ENCODE assay signal across 30 cellular contexts in genomic region chr17:12566281-12567002, GRCh38.
DNase-seq lines count a peak whose midpoint lies in the region; ATAC-seq, FAIRE-seq and TF ChIP-seq lines count a peak whose summit lies in the region.
"Had no signal": no experiment of that assay in that cellular context is flagged by ENCODE, and none has a peak within 500 bp of the region (broad histone marks: within the 10 kb centered on the region; RNA-seq: fewer than 3 reads in every experiment).

No MANE protein-coding gene starts in this region.

- TF ChIP-seq EP300 in H1 (IDR thresholded peaks at IDR 0.05; ENCODE audit: borderline replicate concordance in 1 of 2, low read depth in 2 of 2, low read length in 2 of 2), result no peak

- no peak for TF ChIP-seq POLR2A in H1 (IDR thresholded peaks at IDR 0.05; ENCODE audit: control extremely low read depth in 1 of 2, low read depth in 2 of 2, low read length in 2 of 2)

- H3K36me3 Mint-ChIP-seq in nephron (ENCODE audit: low read depth), result no peaks in the 10 kb centered on the region
- H3K36me3 Mint-ChIP-seq in stimulated activated memory B cell treated with anti-CD40 and anti-IgM and Interleukin-4, amounts not matched to agents 10 μg/mL and 1 μg/mL and 100 μg/mL, for 72 hours, result no peaks in the 10 kb centered on the region
- H3K36me3 Mint-ChIP-seq: activated naive CD4-positive, alpha-beta T cell treated with anti-CD3 and anti-CD28 coated beads, Interleukin-2, amount 50 U/mL, for 24 hours; CD4-positive, alpha-beta memory T cell; natural killer cell treated with Interleukin-12 subunit alpha and Interleukin-12 subunit beta and Interleukin-15 and Interleukin-18, amount 100 ng/mL, for 72 hours had no signal

- H3K79me2 ChIP-seq in H1 (ENCODE audit: control insufficient read depth in 1 of 2, insufficient read depth in 2 of 2, low read length in 2 of 2) (no peaks in the 10 kb centered on the region), PC-3 (ENCODE audit: low read length) (no peaks in the 10 kb centered on the region)
- H3K79me2 ChIP-seq: parathyroid adenoma had no signal

- TF ChIP-seq CTCF in H1 (IDR thresholded peaks at IDR 0.05; ENCODE audit: control extremely low read depth in 1 of 3, insufficient read depth in 1 of 3, low read depth in 1 of 3, low read length in 3 of 3), result no peak
- TF ChIP-seq CTCF in nephron (IDR thresholded peaks at IDR 0.05; ENCODE audit: unreplicated experiment in 3 of 3), result no peak
- no peak for TF ChIP-seq CTCF in pancreas (IDR thresholded peaks at IDR 0.05)
- no peak for TF ChIP-seq CTCF in PC-3 (conservative IDR thresholded peaks at IDR 0.05; ENCODE audit: low read depth, low read length)

- no peak overlapping the region for H3K23ac ChIP-seq in H1 (ENCODE audit: insufficient read length)

- H3K4me3 Mint-ChIP-seq in nephron, result no peak overlapping the region
- H3K4me3 Mint-ChIP-seq in stimulated activated memory B cell treated with anti-CD40 and anti-IgM and Interleukin-4, amounts not matched to agents 10 μg/mL and 1 μg/mL and 100 μg/mL, for 72 hours, result no peak overlapping the region
- H3K4me3 Mint-ChIP-seq: activated naive CD4-positive, alpha-beta T cell treated with anti-CD3 and anti-CD28 coated beads, Interleukin-2, amount 50 U/mL, for 24 hours; CD4-positive, alpha-beta memory T cell; natural killer cell treated with Interleukin-12 subunit alpha and Interleukin-12 subunit beta and Interleukin-15 and Interleukin-18, amount 100 ng/mL, for 72 hours had no signal

- H2BK15ac ChIP-seq in H1 (ENCODE audit: low read length), result no peak overlapping the region

- BruUV-seq in PC-3 (replicated peaks; lab: Mats Ljungman, UMichigan), result no TSS peak

- 68% methylated on average over 7 of the region's 7 CpGs; no CpG with 5 or more reads in 1 of the 2 experiments for WGBS in H1 (ENCODE audit: extremely low coverage in 1 of 2, insufficient coverage in 1 of 2, insufficient read length in 1 of 2, insufficient replicate concordance in 2 of 2, low coverage in 1 of 2, low lambda C conversion rate in 2 of 2, missing lambda C conversion rate in 1 of 2), 2 experiments
- 52 to 53% methylated on average over 7 of the region's 7 CpGs for WGBS in pancreas, 2 donors

- no peak overlapping the region for H3K27ac ChIP-seq in H1 (ENCODE audit: low read depth, low read length)
- no peak overlapping the region for H3K27ac ChIP-seq in pancreas
- no peak overlapping the region for H3K27ac ChIP-seq in PC-3 (ENCODE audit: low read length)
- H3K27ac ChIP-seq: parathyroid adenoma, suprapubic skin, uterus had no signal

- peak overlapping the region; percentile 98 for H2AFZ ChIP-seq in H1 (ENCODE audit: low read length)
- H2AFZ ChIP-seq in PC-3 (ENCODE audit: low read length), result no peak overlapping the region
- H2AFZ ChIP-seq: parathyroid adenoma had no signal

- no peak overlapping the region for H3K56ac ChIP-seq in H1 (replicated peaks; ENCODE audit: insufficient read length, low read depth, low read length)

- CTCF ChIA-PET in H1 (lab: Charles Lee; ENCODE audit: partially characterized antibody), result interaction anchor here (1.1 to 2.4 kb wide), 5 partner anchors 9 to 385 kb away, joined by 3 to 11 read pairs (median 5); no protein-coding TSS in a partner anchor
- CTCF ChIA-PET in PC-3 (lab: Charles Lee), result no interaction called here

- no peak overlapping the region for H2BK12ac ChIP-seq in H1 (ENCODE audit: low read depth, low read length)

- H4K5ac ChIP-seq in H1 (ENCODE audit: insufficient read length, low read depth, low read length), result no peak overlapping the region

- H2BK5ac ChIP-seq in H1 (ENCODE audit: low read depth, low read length), result no peak overlapping the region

- no peaks in the 10 kb centered on the region for H3K9me2 ChIP-seq in PC-3 (replicated peaks; ENCODE audit: low read length)

- peaks cover 17% of the 10 kb centered on the region for H3K27me3 Mint-ChIP-seq in nephron (ENCODE audit: low read depth)
- H3K27me3 Mint-ChIP-seq in stimulated activated memory B cell treated with anti-CD40 and anti-IgM and Interleukin-4, amounts not matched to agents 10 μg/mL and 1 μg/mL and 100 μg/mL, for 72 hours, result peaks cover 36% of the 10 kb centered on the region
- H3K27me3 Mint-ChIP-seq: natural killer cell treated with Interleukin-12 subunit alpha and Interleukin-12 subunit beta and Interleukin-15 and Interleukin-18, amount 100 ng/mL, for 72 hours had no signal

- H3K9ac ChIP-seq in H1 (replicated peaks in 1 of 4; ENCODE audit: extremely low read depth in 1 of 4, low read depth in 3 of 4, low read length in 3 of 4) (no peak overlapping the region), PC-3 (ENCODE audit: low read length) (no peak overlapping the region)
- H3K9ac ChIP-seq: parathyroid adenoma had no signal

- H3K4ac ChIP-seq in H1 (replicated peaks; ENCODE audit: insufficient read length, low read depth, low read length), result no peak overlapping the region

- H3K27me3 ChIP-seq in H1 (replicated peaks in 1 of 4; ENCODE audit: control insufficient read depth in 3 of 4, extremely low read depth in 1 of 4, insufficient read depth in 3 of 4, low read length in 3 of 4) (no peaks in the 10 kb centered on the region), pancreas (peaks cover 0 to 10% (median 3%) of the 10 kb centered on the region in 4 donors), PC-3 (ENCODE audit: low read length) (peaks cover 15% of the 10 kb centered on the region; the same call in 1 of the 2 replicates)
- H3K27me3 ChIP-seq: uterus had no signal

- H3K4me2 ChIP-seq in H1 (ENCODE audit: insufficient read depth in 1 of 2, low read depth in 2 of 2, low read length in 2 of 2) (peak overlapping the region in 1 of 2 experiments; percentile 37; a peak in 1 of 4 replicates), PC-3 (ENCODE audit: low read length) (no peak overlapping the region)
- H3K4me2 ChIP-seq: smooth muscle cell had no signal

- peak overlapping the region; percentile 24; the same call in 1 of the 2 replicates for H3K18ac ChIP-seq in H1 (ENCODE audit: extremely low read depth, low read length)

- H3K79me1 ChIP-seq in H1 (ENCODE audit: low read depth, low read length), result no peaks in the 10 kb centered on the region

- DNase-seq in left cardiac atrium, result no peak
- no peak for DNase-seq in cardiac septum (ENCODE audit: low spot score)
- peak in 1 of 2 experiments; percentile 3 for DNase-seq in H1 (ENCODE audit: low read depth in 1 of 2, low spot score in 2 of 2)
- no peak for DNase-seq in pancreas
- no peak for DNase-seq in PC-3
- DNase-seq: activated T-cell treated with anti-CD3 and anti-CD28 coated beads for 4 hours; amygdala; CD4-positive, alpha-beta memory T cell; GOT3; KBM-7; kidney glomerular epithelial cell; mucosa of descending colon; NCI-H1092; NCI-H1694 treated with DMSO at 0.1 percent for 48 hours; NCI-H510A treated with DMSO at 0.1 percent for 48 hours; stimulated activated naive CD4-positive, alpha-beta T cell treated with Interleukin-2 at 50 U/mL for 16 hours; T-helper 2 cell; uterus had no signal

- peaks cover 21% of the 10 kb centered on the region for H3K4me1 Mint-ChIP-seq in nephron
- H3K4me1 Mint-ChIP-seq in stimulated activated memory B cell treated with anti-CD40 and anti-IgM and Interleukin-4, amounts not matched to agents 10 μg/mL and 1 μg/mL and 100 μg/mL, for 72 hours, result no peaks in the 10 kb centered on the region
- H3K4me1 Mint-ChIP-seq: activated naive CD4-positive, alpha-beta T cell treated with anti-CD3 and anti-CD28 coated beads, Interleukin-2, amount 50 U/mL, for 24 hours; CD4-positive, alpha-beta memory T cell had no signal

- no peaks in the 10 kb centered on the region for H4K20me1 ChIP-seq in H1 (replicated peaks in 1 of 2; ENCODE audit: control insufficient read depth in 1 of 2, insufficient read depth in 2 of 2, low read length in 2 of 2)
- no peaks in the 10 kb centered on the region for H4K20me1 ChIP-seq in PC-3 (ENCODE audit: low read length)

- H3K36me3 ChIP-seq in H1 (ENCODE audit: control insufficient read depth in 2 of 4, insufficient read depth in 4 of 4, low read length in 3 of 4), result no peaks in the 10 kb centered on the region
- no peaks in the 10 kb centered on the region for H3K36me3 ChIP-seq in pancreas
- H3K36me3 ChIP-seq in PC-3 (ENCODE audit: low read depth, low read length), result no peaks in the 10 kb centered on the region
- H3K36me3 ChIP-seq: suprapubic skin, uterus had no signal

- H3K4me3 ChIP-seq in H1 (ENCODE audit: extremely low read depth in 1 of 4, insufficient read depth in 2 of 4, low read depth in 3 of 4, low read length in 4 of 4) (no peak overlapping the region), pancreas (no peak overlapping the region), PC-3 (ENCODE audit: low read length) (no peak overlapping the region)
- H3K4me3 ChIP-seq: mucosa of descending colon, smooth muscle cell, suprapubic skin, uterus had no signal

- peak overlapping the region in 2 of 3 experiments; percentile 28 to 53 for H3K27ac Mint-ChIP-seq in nephron
- no peak overlapping the region for H3K27ac Mint-ChIP-seq in stimulated activated memory B cell treated with anti-CD40 and anti-IgM and Interleukin-4, amounts not matched to agents 10 μg/mL and 1 μg/mL and 100 μg/mL, for 72 hours
- H3K27ac Mint-ChIP-seq: activated naive CD4-positive, alpha-beta T cell treated with anti-CD3 and anti-CD28 coated beads, Interleukin-2, amount 50 U/mL, for 24 hours; activated T-helper 2 cell treated with anti-CD3 and anti-CD28 coated beads, Interferon-gamma antibody, Interleukin-2, Interleukin-4, amounts not matched to agents 10 μg/mL and 5 μg/mL and 100 μg/mL, durations not matched to agents 14 hours and 24 hours and 36 hours; CD4-positive, alpha-beta memory T cell; natural killer cell treated with Interleukin-12 subunit alpha and Interleukin-12 subunit beta and Interleukin-15 and Interleukin-18, amount 100 ng/mL, for 72 hours had no signal

- H4K8ac ChIP-seq in H1 (ENCODE audit: extremely low read depth, insufficient read depth, low read length), result no peak overlapping the region

- no peaks in the 10 kb centered on the region for H3K9me3 ChIP-seq in H1 (ENCODE audit: insufficient read depth in 2 of 2, low read depth in 1 of 2, low read length in 1 of 2)
- no peaks in the 10 kb centered on the region for H3K9me3 ChIP-seq in pancreas
- peaks cover 13% of the 10 kb centered on the region; the same call in 1 of the 2 replicates for H3K9me3 ChIP-seq in PC-3 (ENCODE audit: low read length)
- H3K9me3 ChIP-seq: mucosa of descending colon, suprapubic skin, uterus had no signal

- no peak overlapping the region for H3K14ac ChIP-seq in H1 (ENCODE audit: insufficient read length)

- peaks cover 3% of the 10 kb centered on the region for H3K9me3 Mint-ChIP-seq in nephron
- H3K9me3 Mint-ChIP-seq in stimulated activated memory B cell treated with anti-CD40 and anti-IgM and Interleukin-4, amounts not matched to agents 10 μg/mL and 1 μg/mL and 100 μg/mL, for 72 hours, result peaks cover 3% of the 10 kb centered on the region

- H3K4me1 ChIP-seq in H1 (replicated peaks in 1 of 4; ENCODE audit: control insufficient read depth in 3 of 4, insufficient read depth in 4 of 4, low read length in 3 of 4) (peaks cover 0 to 7% (median 5%) of the 10 kb centered on the region in 4 experiments; a peak in 4 of 7 replicates), pancreas (no peaks in the 10 kb centered on the region), PC-3 (ENCODE audit: insufficient read depth, low read length) (no peaks in the 10 kb centered on the region)
- H3K4me1 ChIP-seq: parathyroid adenoma, suprapubic skin, uterus had no signal

- H2BK20ac ChIP-seq in H1 (ENCODE audit: low read length), result no peak overlapping the region

- FAIRE-seq in H1 (lab: Jason Lieb, UNC) (peak; percentile 19), pancreas (lab: Jason Lieb, UNC) (no peak)
- FAIRE-seq: bronchial epithelial cell, D721Med, GM18507 had no signal

- intact Hi-C loops in left cardiac atrium (cut with DNase I) (no loop called here), cardiac septum (cut with DNase I) (no loop called here), pancreas (cut with DNase I) (no loop called here), PC-3 (cut with micrococcal nuclease) (no loop called here)

- no peak overlapping the region for H2AK5ac ChIP-seq in H1 (ENCODE audit: low read depth, low read length)

- H3K23me2 ChIP-seq in H1 (ENCODE audit: low read depth, low read length), result no peaks in the 10 kb centered on the region; the same call in 1 of the 2 replicates

- POLR2A ChIA-PET in H1 (lab: Charles Lee; ENCODE audit: partially characterized antibody), result no interaction called here
- POLR2A ChIA-PET in PC-3 (lab: Charles Lee; ENCODE audit: unreplicated experiment), result no interaction called here

- peak; percentile 64 to 87 for ATAC-seq in left cardiac atrium
- no peak for ATAC-seq in pancreas
- no peak for ATAC-seq in GM21529 (IDR thresholded peaks at IDR 0.05; ENCODE audit: unreplicated experiment)
- ATAC-seq in PC-3, result no peak
- ATAC-seq in stimulated activated memory B cell treated with anti-CD40 and anti-IgM and Interleukin-4, amounts not matched to agents 10 μg/mL and 1 μg/mL and 100 μg/mL, for 72 hours, result no peak
- ATAC-seq: mucosa of descending colon had no signal

- no peak overlapping the region for H2BK120ac ChIP-seq in H1 (replicated peaks; ENCODE audit: low read depth, low read length)

- H3F3A ChIP-seq in PC-3 (ENCODE audit: low read length, unreplicated experiment), result no peaks in the 10 kb centered on the region

- H4K91ac ChIP-seq in H1 (replicated peaks; ENCODE audit: insufficient read length, low read length), result no peak overlapping the region

- TF ChIP-seq RAD21 in H1 (IDR thresholded peaks at IDR 0.05 in 1 of 2, conservative IDR thresholded peaks at IDR 0.05 in 1 of 2; ENCODE audit: low read depth in 2 of 2, low read length in 2 of 2), result no peak

Comparison
In these comparisons a context has a peak if more than half of its experiments do, and no peak if none do; other contexts are left out.
1. ATAC-seq: peak in left cardiac atrium (2 of 2); none in pancreas (0 of 4), GM21529 (single experiment), PC-3 (single experiment) and stimulated activated memory B cell treated with anti-CD40 and anti-IgM and Interleukin-4, amounts not matched to agents 10 μg/mL and 1 μg/mL and 100 μg/mL, for 72 hours (single experiment).